ENCODE assay signal across 8 cellular contexts in genomic region chrX:153968754-153969124, GRCh38. TPM values are rescaled to one million over a fixed set of nuclear protein-coding genes. Genes with fewer than 3 reads are reported as not detected.
DNase-seq lines count a peak whose midpoint lies in the region; ATAC-seq and TF ChIP-seq lines count a peak whose summit lies in the region.

No MANE protein-coding gene starts in this region.

- H3K4me3 Mint-ChIP-seq in dendritic cell treated with granulocyte-macrophage colony-stimulating factor and Interleukin-4, amounts not matched to agents 40 ng/mL and 50 ng/mL, for 4 days = peak overlapping the region; percentile 100

- H3K23ac ChIP-seq in neuronal stem cell (ENCODE audit: low read depth, low read length, poor library complexity) = no peak overlapping the region

- no peaks in the 10 kb centered on the region for H3K9me3 ChIP-seq in RWPE2 (ENCODE audit: severe bottlenecking)
- no peaks in the 10 kb centered on the region for H3K9me3 ChIP-seq in neuronal stem cell (replicated peaks in 1 of 2; ENCODE audit: control insufficient read depth in 2 of 2, insufficient read depth in 1 of 2, low read depth in 1 of 2, low read length in 2 of 2)

- TF ChIP-seq CTCF in RWPE2 (IDR thresholded peaks at IDR 0.05; ENCODE audit: poor library complexity, severe bottlenecking) = no peak

- H3K27me3 Mint-ChIP-seq in dendritic cell treated with granulocyte-macrophage colony-stimulating factor and Interleukin-4, amounts not matched to agents 40 ng/mL and 50 ng/mL, for 4 days = no peaks in the 10 kb centered on the region

- H3K27ac Mint-ChIP-seq in dendritic cell treated with granulocyte-macrophage colony-stimulating factor and Interleukin-4, amounts not matched to agents 40 ng/mL and 50 ng/mL, for 4 days = no peak overlapping the region

- no peak overlapping the region for H3K9ac ChIP-seq in neuronal stem cell (ENCODE audit: low read depth, low read length, poor library complexity)

- H3K36me3 ChIP-seq in RWPE2 (ENCODE audit: low read depth) (peaks cover 25% of the 10 kb centered on the region), neuronal stem cell (replicated peaks in 1 of 2; ENCODE audit: control insufficient read depth in 2 of 2, insufficient read depth in 2 of 2, low read length in 2 of 2) (peaks cover 4 to 56% of the 10 kb centered on the region in 2 donors)

- no peak overlapping the region for H2BK12ac ChIP-seq in neuronal stem cell (ENCODE audit: low read length)

- H3K79me1 ChIP-seq in neuronal stem cell (ENCODE audit: low read depth, low read length) = peaks cover 3% of the 10 kb centered on the region

- peaks cover 63% of the 10 kb centered on the region for H3K36me3 Mint-ChIP-seq in dendritic cell treated with granulocyte-macrophage colony-stimulating factor and Interleukin-4, amounts not matched to agents 40 ng/mL and 50 ng/mL, for 4 days (ENCODE audit: low read depth)

- no peak overlapping the region for H3K14ac ChIP-seq in neuronal stem cell (ENCODE audit: low read length)

- H2AFZ ChIP-seq in neuronal stem cell (ENCODE audit: low read length) = no peak overlapping the region

- no peak overlapping the region for H3K4ac ChIP-seq in neuronal stem cell (ENCODE audit: low read length)

- intact Hi-C loops in dendritic cell treated with granulocyte-macrophage colony-stimulating factor and Interleukin-4, amounts not matched to agents 40 ng/mL and 50 ng/mL, for 4 days (cut with micrococcal nuclease) = no loop called here

- no peak overlapping the region for H2BK120ac ChIP-seq in neuronal stem cell (ENCODE audit: low read depth, low read length)

- H3K4me3 ChIP-seq in RWPE2 (ENCODE audit: severe bottlenecking) (peak overlapping the region; percentile 88), neuronal stem cell (ENCODE audit: low read length in 2 of 2) (peak overlapping the region; percentile 66 to 80)

- no peak overlapping the region for H4K91ac ChIP-seq in neuronal stem cell (ENCODE audit: low read depth, low read length, poor library complexity)

- H4K8ac ChIP-seq in neuronal stem cell (ENCODE audit: low read depth, low read length) = no peak overlapping the region

- H3K27ac ChIP-seq in RWPE2 (ENCODE audit: poor library complexity, severe bottlenecking) (no peak overlapping the region), neuronal stem cell (replicated peaks; ENCODE audit: low read length) (no peak overlapping the region)

- H2BK15ac ChIP-seq in neuronal stem cell (ENCODE audit: low read length) = no peak overlapping the region

- H3K4me1 Mint-ChIP-seq in dendritic cell treated with granulocyte-macrophage colony-stimulating factor and Interleukin-4, amounts not matched to agents 40 ng/mL and 50 ng/mL, for 4 days (ENCODE audit: low read depth) = peaks cover 45% of the 10 kb centered on the region

- H3K27me3 ChIP-seq in RWPE2 (ENCODE audit: insufficient read depth, poor library complexity, severe bottlenecking) = no peaks in the 10 kb centered on the region
- H3K27me3 ChIP-seq in neuronal stem cell (ENCODE audit: control insufficient read depth in 3 of 3, insufficient read depth in 3 of 3, low read depth in 1 of 3, low read length in 3 of 3) = peaks cover 0 to 9% (median 0%) of the 10 kb centered on the region in 3 experiments

- H3K18ac ChIP-seq in neuronal stem cell (ENCODE audit: low read length) = no peak overlapping the region

- no peaks in the 10 kb centered on the region for H3K9me3 Mint-ChIP-seq in dendritic cell treated with granulocyte-macrophage colony-stimulating factor and Interleukin-4, amounts not matched to agents 40 ng/mL and 50 ng/mL, for 4 days

- H2AK5ac ChIP-seq in neuronal stem cell (ENCODE audit: low read depth, low read length) = no peak overlapping the region

- H2BK5ac ChIP-seq in neuronal stem cell (ENCODE audit: low read length) = no peak overlapping the region

- no CpG with 5 or more reads among the region's 12 CpGs for WGBS in neuronal stem cell (ENCODE audit: extremely low coverage in 2 of 2, insufficient read length in 2 of 2, insufficient replicate concordance in 1 of 2), 2 donors

- peak; percentile 23 for DNase-seq in SIG-M5 treated with dmso at 0.1 percent for 504 hours (lab: John Stamatoyannopoulos, UW; ENCODE audit: unreplicated experiment)
- no peak for DNase-seq in SIG-M5 (lab: John Stamatoyannopoulos, UW)
- no peak for DNase-seq in RWPE2 (ENCODE audit: low spot score)
- DNase-seq in neuronal stem cell (ENCODE audit: low spot score) = no peak
- DNase-seq in GM19238 (ENCODE audit: insufficient read length, low spot score) = no peak

- no peak for ATAC-seq in RWPE2 (ENCODE audit: low read depth)
- ATAC-seq in HG03025 (IDR thresholded peaks at IDR 0.05; ENCODE audit: low FRiP score, unreplicated experiment) = no peak
- ATAC-seq in GM18870 (IDR thresholded peaks at IDR 0.05; ENCODE audit: unreplicated experiment) = no peak

- H3K4me2 ChIP-seq in neuronal stem cell (ENCODE audit: insufficient read depth, low read length, poor library complexity, severe bottlenecking) = peak overlapping the region; percentile 69

- H3K4me1 ChIP-seq in RWPE2 (ENCODE audit: insufficient read depth, poor library complexity, severe bottlenecking) = no peaks in the 10 kb centered on the region
- peaks cover 16 to 28% of the 10 kb centered on the region in 2 donors for H3K4me1 ChIP-seq in neuronal stem cell (ENCODE audit: control insufficient read depth in 2 of 2, insufficient read depth in 1 of 2, low read depth in 1 of 2, low read length in 2 of 2)

RNA-seq across cellular contexts. Expression of gene HCFC1, which starts 2.9 kb away (rescaled TPM):
- 37.0 TPM for polyA plus RNA-seq in neuronal stem cell (2013, experiment 1 of 2)
- polyA plus RNA-seq in neuronal stem cell (2013, experiment 2 of 2) = 39.4 TPM

RNA-seq across cellular contexts. Expression of gene TMEM187, which starts 3.8 kb away (rescaled TPM):
- 6.2 TPM for polyA plus RNA-seq in neuronal stem cell (2013, experiment 1 of 2)
- polyA plus RNA-seq in neuronal stem cell (2013, experiment 2 of 2) = 6.1 TPM

RNA-seq across cellular contexts. Expression of gene RENBP, which starts 24.3 kb away (rescaled TPM):
- polyA plus RNA-seq in neuronal stem cell (2013, experiment 1 of 2) = 4.8 TPM
- polyA plus RNA-seq in neuronal stem cell (2013, experiment 2 of 2) = 4.7 TPM

RNA-seq across cellular contexts. Expression of gene NAA10, which starts 33.9 kb away (rescaled TPM):
- polyA plus RNA-seq in neuronal stem cell (2013, experiment 1 of 2) = 94.9 TPM
- 91.4 TPM for polyA plus RNA-seq in neuronal stem cell (2013, experiment 2 of 2)

RNA-seq across cellular contexts. Expression of gene ARHGAP4, which starts 42.7 kb away (rescaled TPM):
- polyA plus RNA-seq in neuronal stem cell (2013, experiment 1 of 2) = 5.4 TPM
- polyA plus RNA-seq in neuronal stem cell (2013, experiment 2 of 2) = 4.9 TPM
